ENCODE assay signal across 32 cellular contexts in genomic region chr4:20447103-20447502, GRCh38.
"Had no signal": no experiment of that assay in that cellular context is flagged by ENCODE, and none has a peak within 500 bp of the region (broad histone marks: within the 10 kb centered on the region; RNA-seq: fewer than 3 reads in every experiment).

No MANE protein-coding gene starts in this region.

- H3K4me1 Mint-ChIP-seq: activated CD8-positive, alpha-beta memory T cell treated with anti-CD3 and anti-CD28 coated beads, Interleukin-2, amount 10 ng/mL, durations not matched to agents 7 days and 5 days; activated naive CD4-positive, alpha-beta T cell treated with anti-CD3 and anti-CD28 coated beads, Interleukin-2, amount 50 U/mL, for 24 hours; activated naive CD8-positive, alpha-beta T cell treated with anti-CD3 and anti-CD28 coated beads for 36 hours; activated naive CD8-positive, alpha-beta T cell treated with anti-CD3 and anti-CD28 coated beads, Interleukin-2, amount 50 U/mL, for 24 hours; T-helper 17 cell had no signal

- H3K36me3 ChIP-seq: adrenal gland, colonic mucosa, esophagus squamous epithelium, gastroesophageal sphincter had no signal

- ATAC-seq: activated CD8-positive, alpha-beta memory T cell treated with anti-CD3 and anti-CD28 coated beads, Interleukin-2, amount 10 ng/mL, durations not matched to agents 7 days and 5 days; activated CD8-positive, alpha-beta T cell treated with anti-CD3 and anti-CD28 coated beads for 36 hours; activated naive CD8-positive, alpha-beta T cell treated with anti-CD3 and anti-CD28 coated beads, Interleukin-2, amount 50 U/mL, for 24 hours; body of pancreas; gastroesophageal sphincter; T-helper 17 cell had no signal

- H3K27ac Mint-ChIP-seq: activated CD8-positive, alpha-beta memory T cell treated with anti-CD3 and anti-CD28 coated beads, Interleukin-2, amount 10 ng/mL, durations not matched to agents 7 days and 5 days; activated CD8-positive, alpha-beta T cell treated with anti-CD3 and anti-CD28 coated beads for 36 hours; activated naive CD4-positive, alpha-beta T cell treated with anti-CD3 and anti-CD28 coated beads for 36 hours; activated naive CD4-positive, alpha-beta T cell treated with anti-CD3 and anti-CD28 coated beads, Interleukin-2, amount 50 U/mL, for 24 hours; activated naive CD8-positive, alpha-beta T cell treated with anti-CD3 and anti-CD28 coated beads for 36 hours; activated naive CD8-positive, alpha-beta T cell treated with anti-CD3 and anti-CD28 coated beads, Interleukin-2, amount 50 U/mL, for 24 hours; activated T-helper 1 cell treated with anti-CD3 and anti-CD28 coated beads, Interleukin-12 subunit alpha, Interleukin-12 subunit beta, Interleukin-2, Interleukin-4 antibody, amounts not matched to agents 30 ng/mL and 10 ng/mL and 1 ng/mL, durations not matched to agents 14 hours and 24 hours and 36 hours; activated T-helper 2 cell treated with anti-CD3 and anti-CD28 coated beads, Interferon-gamma antibody, Interleukin-2, Interleukin-4, amounts not matched to agents 10 μg/mL and 5 μg/mL and 100 μg/mL, durations not matched to agents 14 hours and 24 hours and 36 hours; T-helper 17 cell; T-helper 2 cell treated with Interferon-gamma antibody and Interleukin-4, amounts not matched to agents 5 μg/mL and 100 μg/mL, for 36 hours had no signal

- H3K9me3 Mint-ChIP-seq: activated CD8-positive, alpha-beta T cell treated with anti-CD3 and anti-CD28 coated beads for 36 hours; activated naive CD4-positive, alpha-beta T cell treated with anti-CD3 and anti-CD28 coated beads for 36 hours; activated naive CD4-positive, alpha-beta T cell treated with anti-CD3 and anti-CD28 coated beads, Interleukin-2, amount 50 U/mL, for 24 hours; activated naive CD8-positive, alpha-beta T cell treated with anti-CD3 and anti-CD28 coated beads for 36 hours; activated naive CD8-positive, alpha-beta T cell treated with anti-CD3 and anti-CD28 coated beads, Interleukin-2, amount 50 U/mL, for 24 hours; activated T-helper 1 cell treated with anti-CD3 and anti-CD28 coated beads, Interleukin-12 subunit alpha, Interleukin-12 subunit beta, Interleukin-2, Interleukin-4 antibody, amounts not matched to agents 30 ng/mL and 10 ng/mL and 1 ng/mL, durations not matched to agents 14 hours and 24 hours and 36 hours; activated T-helper 2 cell treated with anti-CD3 and anti-CD28 coated beads, Interferon-gamma antibody, Interleukin-2, Interleukin-4, amounts not matched to agents 10 μg/mL and 5 μg/mL and 100 μg/mL, durations not matched to agents 14 hours and 24 hours and 36 hours; T-helper 2 cell treated with Interferon-gamma antibody and Interleukin-4, amounts not matched to agents 5 μg/mL and 100 μg/mL, for 36 hours had no signal

- H3K27me3 ChIP-seq: adrenal gland, body of pancreas, colonic mucosa, esophagus squamous epithelium, gastroesophageal sphincter had no signal

- H3K9me3 ChIP-seq: adrenal gland, body of pancreas, colonic mucosa, esophagus squamous epithelium, gastroesophageal sphincter had no signal

- H3K4me1 ChIP-seq: body of pancreas, colonic mucosa had no signal

- DNase-seq: activated CD4-positive, alpha-beta T cell treated with anti-CD3 and anti-CD28 coated beads for 1 hour; activated CD4-positive, alpha-beta T cell treated with anti-CD3 and anti-CD28 coated beads for 4 hours; activated CD4-positive, alpha-beta T cell treated with anti-CD3 and anti-CD28 coated beads, Interleukin-2, amount 50 U/mL, for 1 hour; activated CD4-positive, alpha-beta T cell treated with anti-CD3 and anti-CD28 coated beads, Interleukin-2, amount 50 U/mL, for 48 hours; activated CD8-positive, alpha-beta memory T cell treated with anti-CD3 and anti-CD28 coated beads, Interleukin-2, amount 10 ng/mL, durations not matched to agents 7 days and 5 days; activated CD8-positive, alpha-beta memory T cell treated with anti-CD3 and anti-CD28 coated beads, Interleukin-2, amount 50 U/mL, for 4 hours; activated CD8-positive, alpha-beta T cell treated with anti-CD3 and anti-CD28 coated beads for 36 hours; activated effector memory CD4-positive, alpha-beta T cell treated with anti-CD3 and anti-CD28 coated beads, Interleukin-2, amount 50 U/mL, for 16 hours; activated naive CD4-positive, alpha-beta T cell treated with anti-CD3 and anti-CD28 coated beads for 36 hours; activated naive CD8-positive, alpha-beta T cell treated with anti-CD3 and anti-CD28 coated beads for 36 hours; activated naive CD8-positive, alpha-beta T cell treated with anti-CD3 and anti-CD28 coated beads, Interleukin-2, amount 50 U/mL, for 24 hours; activated T-cell treated with anti-CD3 and anti-CD28 coated beads, Interleukin-2, amount 50 U/mL, for 1 hour; activated T-cell treated with anti-CD3 and anti-CD28 coated beads, Interleukin-2, amount 50 U/mL, for 48 hours; adrenal gland; amygdala; aorta; body of pancreas; central memory CD4-positive, alpha-beta T cell; cerebellar nuclear complex; colonic mucosa; effector CD8-positive, alpha-beta T cell; esophagus squamous epithelium; foreskin melanocyte; T-helper 1 cell; T-helper 17 cell; T1000 had no signal

- H3K4me3 Mint-ChIP-seq: activated CD8-positive, alpha-beta memory T cell treated with anti-CD3 and anti-CD28 coated beads, Interleukin-2, amount 10 ng/mL, durations not matched to agents 7 days and 5 days; activated CD8-positive, alpha-beta T cell treated with anti-CD3 and anti-CD28 coated beads for 36 hours; activated naive CD4-positive, alpha-beta T cell treated with anti-CD3 and anti-CD28 coated beads for 36 hours; activated naive CD4-positive, alpha-beta T cell treated with anti-CD3 and anti-CD28 coated beads, Interleukin-2, amount 50 U/mL, for 24 hours; activated naive CD8-positive, alpha-beta T cell treated with anti-CD3 and anti-CD28 coated beads for 36 hours; activated naive CD8-positive, alpha-beta T cell treated with anti-CD3 and anti-CD28 coated beads, Interleukin-2, amount 50 U/mL, for 24 hours; activated T-helper 1 cell treated with anti-CD3 and anti-CD28 coated beads, Interleukin-12 subunit alpha, Interleukin-12 subunit beta, Interleukin-2, Interleukin-4 antibody, amounts not matched to agents 30 ng/mL and 10 ng/mL and 1 ng/mL, durations not matched to agents 14 hours and 24 hours and 36 hours; T-helper 17 cell; T-helper 2 cell treated with Interferon-gamma antibody and Interleukin-4, amounts not matched to agents 5 μg/mL and 100 μg/mL, for 36 hours had no signal

- H3K36me3 Mint-ChIP-seq: activated CD8-positive, alpha-beta memory T cell treated with anti-CD3 and anti-CD28 coated beads, Interleukin-2, amount 10 ng/mL, durations not matched to agents 7 days and 5 days; activated naive CD4-positive, alpha-beta T cell treated with anti-CD3 and anti-CD28 coated beads, Interleukin-2, amount 50 U/mL, for 24 hours; activated naive CD8-positive, alpha-beta T cell treated with anti-CD3 and anti-CD28 coated beads for 36 hours had no signal

- H3K4me3 ChIP-seq: adrenal gland, body of pancreas, colonic mucosa, esophagus squamous epithelium, gastroesophageal sphincter had no signal

- H3K27ac ChIP-seq: body of pancreas, colonic mucosa, epithelial cell of prostate had no signal

- H3K27me3 Mint-ChIP-seq: activated naive CD4-positive, alpha-beta T cell treated with anti-CD3 and anti-CD28 coated beads, Interleukin-2, amount 50 U/mL, for 24 hours; activated naive CD8-positive, alpha-beta T cell treated with anti-CD3 and anti-CD28 coated beads for 36 hours; activated naive CD8-positive, alpha-beta T cell treated with anti-CD3 and anti-CD28 coated beads, Interleukin-2, amount 50 U/mL, for 24 hours had no signal
